ENCODE assay signal across 12 cellular contexts in the genomic region with DNA sequence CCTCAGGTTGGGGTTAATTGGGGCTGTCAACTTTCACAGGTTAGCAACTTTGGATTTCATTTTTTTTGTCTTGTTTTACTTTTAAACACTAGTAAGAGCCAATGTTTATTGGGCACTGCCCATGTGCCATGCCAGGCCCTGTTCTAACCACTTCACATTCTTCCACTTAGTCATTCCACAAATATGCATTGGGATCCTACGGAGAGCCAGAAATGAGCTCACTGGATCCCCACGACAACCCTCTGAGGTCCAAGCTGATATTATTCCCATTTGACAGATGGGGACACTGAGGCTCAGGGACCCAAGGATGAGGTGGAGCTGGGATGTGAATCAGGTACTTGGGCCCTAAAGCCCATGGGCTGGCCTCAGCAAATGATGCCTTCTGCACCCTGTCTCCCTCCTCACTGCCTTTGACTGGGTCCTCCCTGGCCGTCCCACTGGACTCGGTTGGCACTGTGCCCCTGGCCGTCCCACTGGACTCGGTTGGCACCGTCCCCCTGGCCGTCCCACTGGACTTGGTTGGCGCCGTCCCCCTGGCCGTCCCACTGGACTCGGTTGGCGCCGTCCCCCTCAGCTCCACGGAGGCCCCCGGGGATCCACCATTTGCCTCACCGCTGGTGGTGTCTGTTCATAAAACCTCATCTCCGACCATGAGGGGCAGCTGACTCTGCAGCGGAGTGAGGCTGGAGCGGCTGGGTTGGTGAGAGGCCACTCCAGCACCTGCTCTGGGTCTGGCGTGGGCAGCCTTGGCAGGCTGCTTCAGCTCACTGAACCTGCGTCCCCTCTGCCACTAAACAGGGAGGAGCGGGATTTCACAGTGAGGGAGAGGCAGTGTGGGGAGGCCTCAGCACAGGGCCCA. TPM values are rescaled to one million over a fixed set of nuclear protein-coding genes. Genes with fewer than 3 reads are reported as not detected.
DNase-seq lines count a peak whose midpoint lies in the region; ATAC-seq and TF ChIP-seq lines count a peak whose summit lies in the region.
"Had no signal": no experiment of that assay in that cellular context is flagged by ENCODE, and none has a peak within 500 bp of the region (broad histone marks: within the 10 kb centered on the region; RNA-seq: fewer than 3 reads in every experiment).

No MANE protein-coding gene starts in this region.

- H3K27ac Mint-ChIP-seq in activated CD8-positive, alpha-beta memory T cell treated with anti-CD3 and anti-CD28 coated beads, Interleukin-2, amount 10 ng/mL, durations not matched to agents 7 days and 5 days: no peak overlapping the region
- H3K27ac Mint-ChIP-seq: activated T-cell treated with anti-CD3 and anti-CD28 coated beads, Interleukin-2, amount 50 U/mL, for 72 hours had no signal

- no peak overlapping the region for H3K4me3 ChIP-seq in esophagus muscularis mucosa
- H3K4me3 ChIP-seq: testis had no signal

- WGBS in esophagus muscularis mucosa: 75% methylated on average over 17 of the region's 23 CpGs

- no peak for ATAC-seq in activated CD8-positive, alpha-beta memory T cell treated with anti-CD3 and anti-CD28 coated beads, Interleukin-2, amount 10 ng/mL, durations not matched to agents 7 days and 5 days
- no peak for ATAC-seq in GM18907 (IDR thresholded peaks at IDR 0.05; ENCODE audit: unreplicated experiment)
- ATAC-seq: activated T-cell treated with anti-CD3 and anti-CD28 coated beads, Interleukin-2, amount 50 U/mL, for 72 hours had no signal

- no peaks in the 10 kb centered on the region for H3K36me3 Mint-ChIP-seq in activated CD8-positive, alpha-beta memory T cell treated with anti-CD3 and anti-CD28 coated beads, Interleukin-2, amount 10 ng/mL, durations not matched to agents 7 days and 5 days

- CTCF ChIA-PET in RWPE1 (lab: Yijun Ruan, JAX) (interaction anchor here (0.6 to 1.4 kb wide), 3 partner anchors 21 to 103 kb away, joined by 3 to 9 read pairs (median 4); no protein-coding TSS in a partner anchor), GM10248 (lab: Yijun Ruan, JAX) (no interaction called here)
- CTCF ChIA-PET in activated CD8-positive, alpha-beta memory T cell treated with anti-CD3 and anti-CD28 coated beads, Interleukin-2, amount 10 ng/mL, durations not matched to agents 7 days and 5 days (lab: Charles Lee): no interaction called here

- H3K27me3 ChIP-seq in esophagus muscularis mucosa: no peaks in the 10 kb centered on the region
- H3K27me3 ChIP-seq: testis had no signal

- TF ChIP-seq CTCF in RWPE1 (conservative IDR thresholded peaks at IDR 0.05; ENCODE audit: low read depth): no peak
- no peak for TF ChIP-seq CTCF in esophagus muscularis mucosa (IDR thresholded peaks at IDR 0.05)
- no peak for TF ChIP-seq CTCF in GM10248 (IDR thresholded peaks at IDR 0.05; ENCODE audit: control extremely low read depth, extremely low read depth, low read depth, missing control alignments)

- no peak for TF ChIP-seq EP300 in esophagus muscularis mucosa (IDR thresholded peaks at IDR 0.05)

- DNase-seq in EL: peak; percentile 81
- peak; percentile 92 for DNase-seq in RWPE1 (ENCODE audit: low spot score)
- no peak for DNase-seq in esophagus muscularis mucosa (ENCODE audit: extremely low spot score)
- DNase-seq in renal cortical epithelial cell (ENCODE audit: low read depth): peak; percentile 93
- DNase-seq in GM10248 (ENCODE audit: extremely low spot score): no peak
- no peak for DNase-seq in activated CD8-positive, alpha-beta memory T cell treated with anti-CD3 and anti-CD28 coated beads, Interleukin-2, amount 10 ng/mL, durations not matched to agents 7 days and 5 days
- DNase-seq in NCI-H510A (lab: John Stamatoyannopoulos, UW): no peak
- DNase-seq: activated T-cell treated with anti-CD3 and anti-CD28 coated beads, Interleukin-2, amount 50 U/mL, for 72 hours; NCI-H82; stimulated activated CD4-positive, alpha-beta T cell treated with anti-CD3 and anti-CD28 coated beads, Interleukin-4, amount 100 ng/mL, for 4 hours; testis had no signal

- no peak for TF ChIP-seq POLR2A in esophagus muscularis mucosa (IDR thresholded peaks at IDR 0.05; ENCODE audit: low read depth)

- H3K36me3 ChIP-seq in esophagus muscularis mucosa: no peaks in the 10 kb centered on the region

- H3K9me3 ChIP-seq in esophagus muscularis mucosa: no peaks in the 10 kb centered on the region
- H3K9me3 ChIP-seq: testis had no signal

- H3K4me1 ChIP-seq in esophagus muscularis mucosa: peaks cover 61 to 80% (median 77%) of the 10 kb centered on the region in 4 donors

- peaks cover 9% of the 10 kb centered on the region for H3K4me1 Mint-ChIP-seq in activated CD8-positive, alpha-beta memory T cell treated with anti-CD3 and anti-CD28 coated beads, Interleukin-2, amount 10 ng/mL, durations not matched to agents 7 days and 5 days

- H3K9me3 Mint-ChIP-seq in activated CD8-positive, alpha-beta memory T cell treated with anti-CD3 and anti-CD28 coated beads, Interleukin-2, amount 10 ng/mL, durations not matched to agents 7 days and 5 days (ENCODE audit: low read depth): no peaks in the 10 kb centered on the region
- H3K9me3 Mint-ChIP-seq: activated T-cell treated with anti-CD3 and anti-CD28 coated beads, Interleukin-2, amount 50 U/mL, for 72 hours had no signal

- H3K27ac ChIP-seq in RWPE1: peak overlapping the region; percentile 96
- H3K27ac ChIP-seq in esophagus muscularis mucosa (replicated peaks in 1 of 4): peak overlapping the region; percentile 69 to 91 (median 75)
- H3K27ac ChIP-seq: testis had no signal

- no peak overlapping the region for H3K4me3 Mint-ChIP-seq in activated CD8-positive, alpha-beta memory T cell treated with anti-CD3 and anti-CD28 coated beads, Interleukin-2, amount 10 ng/mL, durations not matched to agents 7 days and 5 days
- H3K4me3 Mint-ChIP-seq: activated T-cell treated with anti-CD3 and anti-CD28 coated beads, Interleukin-2, amount 50 U/mL, for 72 hours had no signal

- intact Hi-C loops in esophagus muscularis mucosa (cut with DNase I): loop anchor here (5.0 kb wide), 1 partner anchor 33 kb away; no protein-coding TSS in a partner anchor

- POLR2A ChIA-PET in RWPE1 (lab: Yijun Ruan, JAX; ENCODE audit: low non-redundant PET): no interaction called here
- POLR2A ChIA-PET in GM10248 (lab: Yijun Ruan, JAX): no interaction called here

- H3K27me3 Mint-ChIP-seq in activated CD8-positive, alpha-beta memory T cell treated with anti-CD3 and anti-CD28 coated beads, Interleukin-2, amount 10 ng/mL, durations not matched to agents 7 days and 5 days: peaks cover 28% of the 10 kb centered on the region

RNA-seq across cellular contexts. Expression of a gene that starts 4.8 kb away (rescaled TPM):
- total RNA-seq in esophagus muscularis mucosa: 10 to 100 TPM; 10.4 to 37.8 (median 17.4) TPM
- 99.2 and 159 TPM in 2 replicates for total RNA-seq in renal cortical epithelial cell
- 1 to 10 TPM in 1 of 2 experiments, under 1 TPM in 1; 0.20 to 1.2 TPM for total RNA-seq in activated CD8-positive, alpha-beta memory T cell treated with anti-CD3 and anti-CD28 coated beads, Interleukin-2, amount 10 ng/mL, durations not matched to agents 7 days and 5 days

Comparison
In these comparisons a context has a peak if more than half of its experiments do, and no peak if none do; other contexts are left out.
1. DNase-seq: peak in EL (single experiment), RWPE1 (single experiment) and renal cortical epithelial cell (single experiment); none in esophagus muscularis mucosa (single experiment), GM10248 (single experiment), activated CD8-positive, alpha-beta memory T cell treated with anti-CD3 and anti-CD28 coated beads, Interleukin-2, amount 10 ng/mL, durations not matched to agents 7 days and 5 days (single experiment) and NCI-H510A (single experiment).
2. RNA of a gene that starts 4.8 kb away (total RNA-seq): 99.2 to 159 TPM in renal cortical epithelial cell and 10.4 to 37.8 TPM in esophagus muscularis mucosa; 0.20 to 1.2 TPM in activated CD8-positive, alpha-beta memory T cell treated with anti-CD3 and anti-CD28 coated beads, Interleukin-2, amount 10 ng/mL, durations not matched to agents 7 days and 5 days; every median in the first group is over 4 times any median in the second.